ENCODE assay signal across 1 cellular context in the genomic region with DNA sequence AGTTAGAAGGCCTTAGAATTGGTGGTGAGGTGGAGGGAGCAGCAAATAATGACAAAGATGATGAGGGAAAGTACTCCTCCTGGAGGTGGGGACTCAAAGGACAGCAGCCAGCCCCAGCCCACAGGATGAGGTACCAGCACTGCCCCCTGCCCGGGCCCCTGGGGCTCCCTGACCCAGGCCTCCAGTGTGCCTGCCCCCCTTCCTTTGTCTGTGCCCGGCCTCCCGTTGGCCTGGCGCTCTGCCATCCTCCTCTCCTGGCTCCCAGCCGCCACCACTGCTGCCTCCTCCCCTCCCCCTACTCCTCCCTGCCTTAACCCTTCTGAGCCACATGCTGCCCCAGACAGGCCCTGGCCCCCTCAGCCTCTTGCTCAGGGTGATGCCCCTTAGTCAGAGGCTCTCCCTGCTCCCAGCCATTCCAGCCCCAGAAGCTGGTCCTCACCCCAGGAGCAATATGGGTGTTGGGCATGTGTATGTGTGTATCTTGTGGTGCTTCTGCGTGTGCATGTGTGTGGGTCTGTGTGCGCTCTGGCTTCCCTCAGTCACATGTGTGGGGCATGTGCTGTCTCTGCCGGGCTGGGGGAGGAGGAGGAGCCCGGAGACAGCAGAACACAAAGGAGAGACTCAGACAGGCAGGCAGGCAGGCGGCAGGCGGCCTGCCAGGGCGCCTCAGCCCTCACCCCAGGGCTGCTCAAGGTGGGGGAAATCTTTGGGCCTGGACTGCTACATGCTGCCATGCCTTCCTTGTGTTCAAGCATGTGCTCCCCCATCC.
TF ChIP-seq lines count a peak whose summit lies in the region.

No MANE protein-coding gene starts in this region.

TF ChIP-seq in HepG2, 621 proteins besides CTCF, POLR2A, EP300 and RAD21 (continued from another document):
- TF ChIP-seq, protein P1, sequence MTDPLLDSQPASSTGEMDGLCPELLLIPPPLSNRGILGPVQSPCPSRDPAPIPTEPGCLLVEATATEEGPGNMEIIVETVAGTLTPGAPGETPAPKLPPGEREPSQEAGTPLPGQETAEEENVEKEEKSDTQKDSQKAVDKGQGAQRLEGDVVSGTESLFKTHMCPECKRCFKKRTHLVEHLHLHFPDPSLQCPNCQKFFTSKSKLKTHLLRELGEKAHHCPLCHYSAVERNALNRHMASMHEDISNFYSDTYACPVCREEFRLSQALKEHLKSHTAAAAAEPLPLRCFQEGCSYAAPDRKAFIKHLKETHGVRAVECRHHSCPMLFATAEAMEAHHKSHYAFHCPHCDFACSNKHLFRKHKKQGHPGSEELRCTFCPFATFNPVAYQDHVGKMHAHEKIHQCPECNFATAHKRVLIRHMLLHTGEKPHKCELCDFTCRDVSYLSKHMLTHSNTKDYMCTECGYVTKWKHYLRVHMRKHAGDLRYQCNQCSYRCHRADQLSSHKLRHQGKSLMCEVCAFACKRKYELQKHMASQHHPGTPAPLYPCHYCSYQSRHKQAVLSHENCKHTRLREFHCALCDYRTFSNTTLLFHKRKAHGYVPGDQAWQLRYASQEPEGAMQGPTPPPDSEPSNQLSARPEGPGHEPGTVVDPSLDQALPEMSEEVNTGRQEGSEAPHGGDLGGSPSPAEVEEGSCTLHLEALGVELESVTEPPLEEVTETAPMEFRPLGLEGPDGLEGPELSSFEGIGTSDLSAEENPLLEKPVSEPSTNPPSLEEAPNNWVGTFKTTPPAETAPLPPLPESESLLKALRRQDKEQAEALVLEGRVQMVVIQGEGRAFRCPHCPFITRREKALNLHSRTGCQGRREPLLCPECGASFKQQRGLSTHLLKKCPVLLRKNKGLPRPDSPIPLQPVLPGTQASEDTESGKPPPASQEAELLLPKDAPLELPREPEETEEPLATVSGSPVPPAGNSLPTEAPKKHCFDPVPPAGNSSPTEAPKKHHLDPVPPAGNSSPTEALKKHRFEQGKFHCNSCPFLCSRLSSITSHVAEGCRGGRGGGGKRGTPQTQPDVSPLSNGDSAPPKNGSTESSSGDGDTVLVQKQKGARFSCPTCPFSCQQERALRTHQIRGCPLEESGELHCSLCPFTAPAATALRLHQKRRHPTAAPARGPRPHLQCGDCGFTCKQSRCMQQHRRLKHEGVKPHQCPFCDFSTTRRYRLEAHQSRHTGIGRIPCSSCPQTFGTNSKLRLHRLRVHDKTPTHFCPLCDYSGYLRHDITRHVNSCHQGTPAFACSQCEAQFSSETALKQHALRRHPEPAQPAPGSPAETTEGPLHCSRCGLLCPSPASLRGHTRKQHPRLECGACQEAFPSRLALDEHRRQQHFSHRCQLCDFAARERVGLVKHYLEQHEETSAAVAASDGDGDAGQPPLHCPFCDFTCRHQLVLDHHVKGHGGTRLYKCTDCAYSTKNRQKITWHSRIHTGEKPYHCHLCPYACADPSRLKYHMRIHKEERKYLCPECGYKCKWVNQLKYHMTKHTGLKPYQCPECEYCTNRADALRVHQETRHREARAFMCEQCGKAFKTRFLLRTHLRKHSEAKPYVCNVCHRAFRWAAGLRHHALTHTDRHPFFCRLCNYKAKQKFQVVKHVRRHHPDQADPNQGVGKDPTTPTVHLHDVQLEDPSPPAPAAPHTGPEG (CRISPR knock-in tag; IDR thresholded peaks at IDR 0.05): no peak
- TF ChIP-seq TRIM24 (CRISPR knock-in tag; IDR thresholded peaks at IDR 0.05) (no peak), NCOA1 (CRISPR knock-in tag; IDR thresholded peaks at IDR 0.05) (no peak), ZNF232 (CRISPR knock-in tag; IDR thresholded peaks at IDR 0.05; ENCODE audit: borderline replicate concordance) (no peak), KLF9 (CRISPR knock-in tag; IDR thresholded peaks at IDR 0.05; ENCODE audit: low read depth) (no peak), ZNF747 (CRISPR knock-in tag; IDR thresholded peaks at IDR 0.05; ENCODE audit: borderline replicate concordance) (no peak), ETV6 (CRISPR knock-in tag; conservative IDR thresholded peaks at IDR 0.05) (no peak), FIP1L1 (IDR thresholded peaks at IDR 0.05; ENCODE audit: borderline replicate concordance, insufficient read depth, low read depth, low read length) (no peak), PLRG1 (conservative IDR thresholded peaks at IDR 0.05) (no peak), MED8 (CRISPR knock-in tag; IDR thresholded peaks at IDR 0.05; ENCODE audit: insufficient replicate concordance) (no peak), ZFP37 (CRISPR knock-in tag; IDR thresholded peaks at IDR 0.05; ENCODE audit: borderline replicate concordance) (no peak), U2AF2 (IDR thresholded peaks at IDR 0.05; ENCODE audit: low read depth, low read length) (no peak), HOXA5 (CRISPR knock-in tag; IDR thresholded peaks at IDR 0.05) (peak; percentile 52; the same call in 1 of the 2 replicates)
- TF ChIP-seq, protein P2, sequence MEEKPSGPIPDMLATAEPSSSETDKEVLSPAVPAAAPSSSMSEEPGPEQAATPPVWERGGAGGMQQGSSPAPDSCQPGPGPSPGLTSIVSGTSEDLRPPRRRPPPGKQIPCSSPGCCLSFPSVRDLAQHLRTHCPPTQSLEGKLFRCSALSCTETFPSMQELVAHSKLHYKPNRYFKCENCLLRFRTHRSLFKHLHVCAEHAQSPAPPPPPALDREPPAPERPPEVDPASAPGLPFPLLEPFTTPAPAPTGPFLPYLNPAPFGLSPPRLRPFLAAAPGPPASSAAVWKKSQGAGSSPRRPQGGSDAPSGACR (CRISPR knock-in tag; IDR thresholded peaks at IDR 0.05): no peak
- TF ChIP-seq, protein P3, sequence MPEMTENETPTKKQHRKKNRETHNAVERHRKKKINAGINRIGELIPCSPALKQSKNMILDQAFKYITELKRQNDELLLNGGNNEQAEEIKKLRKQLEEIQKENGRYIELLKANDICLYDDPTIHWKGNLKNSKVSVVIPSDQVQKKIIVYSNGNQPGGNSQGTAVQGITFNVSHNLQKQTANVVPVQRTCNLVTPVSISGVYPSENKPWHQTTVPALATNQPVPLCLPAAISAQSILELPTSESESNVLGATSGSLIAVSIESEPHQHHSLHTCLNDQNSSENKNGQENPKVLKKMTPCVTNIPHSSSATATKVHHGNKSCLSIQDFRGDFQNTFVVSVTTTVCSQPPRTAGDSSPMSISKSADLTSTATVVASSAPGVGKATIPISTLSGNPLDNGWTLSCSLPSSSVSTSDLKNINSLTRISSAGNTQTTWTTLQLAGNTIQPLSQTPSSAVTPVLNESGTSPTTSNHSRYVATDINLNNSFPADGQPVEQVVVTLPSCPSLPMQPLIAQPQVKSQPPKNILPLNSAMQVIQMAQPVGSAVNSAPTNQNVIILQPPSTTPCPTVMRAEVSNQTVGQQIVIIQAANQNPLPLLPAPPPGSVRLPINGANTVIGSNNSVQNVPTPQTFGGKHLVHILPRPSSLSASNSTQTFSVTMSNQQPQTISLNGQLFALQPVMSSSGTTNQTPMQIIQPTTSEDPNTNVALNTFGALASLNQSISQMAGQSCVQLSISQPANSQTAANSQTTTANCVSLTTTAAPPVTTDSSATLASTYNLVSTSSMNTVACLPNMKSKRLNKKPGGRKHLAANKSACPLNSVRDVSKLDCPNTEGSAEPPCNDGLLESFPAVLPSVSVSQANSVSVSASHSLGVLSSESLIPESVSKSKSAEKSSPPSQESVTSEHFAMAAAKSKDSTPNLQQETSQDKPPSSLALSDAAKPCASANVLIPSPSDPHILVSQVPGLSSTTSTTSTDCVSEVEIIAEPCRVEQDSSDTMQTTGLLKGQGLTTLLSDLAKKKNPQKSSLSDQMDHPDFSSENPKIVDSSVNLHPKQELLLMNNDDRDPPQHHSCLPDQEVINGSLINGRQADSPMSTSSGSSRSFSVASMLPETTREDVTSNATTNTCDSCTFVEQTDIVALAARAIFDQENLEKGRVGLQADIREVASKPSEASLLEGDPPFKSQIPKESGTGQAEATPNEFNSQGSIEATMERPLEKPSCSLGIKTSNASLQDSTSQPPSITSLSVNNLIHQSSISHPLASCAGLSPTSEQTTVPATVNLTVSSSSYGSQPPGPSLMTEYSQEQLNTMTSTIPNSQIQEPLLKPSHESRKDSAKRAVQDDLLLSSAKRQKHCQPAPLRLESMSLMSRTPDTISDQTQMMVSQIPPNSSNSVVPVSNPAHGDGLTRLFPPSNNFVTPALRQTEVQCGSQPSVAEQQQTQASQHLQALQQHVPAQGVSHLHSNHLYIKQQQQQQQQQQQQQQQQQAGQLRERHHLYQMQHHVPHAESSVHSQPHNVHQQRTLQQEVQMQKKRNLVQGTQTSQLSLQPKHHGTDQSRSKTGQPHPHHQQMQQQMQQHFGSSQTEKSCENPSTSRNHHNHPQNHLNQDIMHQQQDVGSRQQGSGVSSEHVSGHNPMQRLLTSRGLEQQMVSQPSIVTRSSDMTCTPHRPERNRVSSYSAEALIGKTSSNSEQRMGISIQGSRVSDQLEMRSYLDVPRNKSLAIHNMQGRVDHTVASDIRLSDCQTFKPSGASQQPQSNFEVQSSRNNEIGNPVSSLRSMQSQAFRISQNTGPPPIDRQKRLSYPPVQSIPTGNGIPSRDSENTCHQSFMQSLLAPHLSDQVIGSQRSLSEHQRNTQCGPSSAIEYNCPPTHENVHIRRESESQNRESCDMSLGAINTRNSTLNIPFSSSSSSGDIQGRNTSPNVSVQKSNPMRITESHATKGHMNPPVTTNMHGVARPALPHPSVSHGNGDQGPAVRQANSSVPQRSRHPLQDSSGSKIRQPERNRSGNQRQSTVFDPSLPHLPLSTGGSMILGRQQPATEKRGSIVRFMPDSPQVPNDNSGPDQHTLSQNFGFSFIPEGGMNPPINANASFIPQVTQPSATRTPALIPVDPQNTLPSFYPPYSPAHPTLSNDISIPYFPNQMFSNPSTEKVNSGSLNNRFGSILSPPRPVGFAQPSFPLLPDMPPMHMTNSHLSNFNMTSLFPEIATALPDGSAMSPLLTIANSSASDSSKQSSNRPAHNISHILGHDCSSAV (CRISPR knock-in tag; IDR thresholded peaks at IDR 0.05; ENCODE audit: borderline replicate concordance): no peak
- TF ChIP-seq, protein P4, sequence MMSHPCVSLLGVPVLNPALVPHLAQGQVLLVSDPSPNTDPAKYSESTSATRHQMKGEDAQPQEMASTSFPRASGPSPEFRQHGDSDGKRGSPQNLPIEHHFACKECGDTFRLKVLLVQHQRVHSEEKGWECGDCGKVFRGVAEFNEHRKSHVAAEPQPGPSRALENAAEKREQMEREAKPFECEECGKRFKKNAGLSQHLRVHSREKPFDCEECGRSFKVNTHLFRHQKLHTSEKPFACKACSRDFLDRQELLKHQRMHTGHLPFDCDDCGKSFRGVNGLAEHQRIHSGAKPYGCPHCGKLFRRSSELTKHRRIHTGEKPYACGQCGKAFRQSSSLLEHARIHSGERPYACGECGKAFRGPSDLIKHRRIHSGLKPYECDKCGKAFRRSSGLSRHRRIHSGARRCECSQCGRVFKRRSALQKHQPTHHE (CRISPR knock-in tag; IDR thresholded peaks at IDR 0.05; ENCODE audit: borderline replicate concordance): no peak
